In genomic region chr7:31066516-31067130, GRCh38 we compare ENCODE assay signal across 17 cellular contexts. TPM values are rescaled to one million over a fixed set of nuclear protein-coding genes. Genes with fewer than 3 reads are reported as not detected.
DNase-seq lines count a peak whose midpoint lies in the region; TF ChIP-seq lines count a peak whose summit lies in the region.
"Had no signal": no experiment of that assay in that cellular context is flagged by ENCODE, and none has a peak within 500 bp of the region (broad histone marks: within the 10 kb centered on the region; RNA-seq: fewer than 3 reads in every experiment).

No MANE protein-coding gene starts in this region.

- no peak overlapping the region for H3K4me2 ChIP-seq in mesendoderm (ENCODE audit: low read length)
- H3K4me2 ChIP-seq: KMS-11 had no signal

- no peak overlapping the region for H3K4ac ChIP-seq in mesendoderm (ENCODE audit: low read depth, low read length)

- H3K23ac ChIP-seq in mesendoderm (ENCODE audit: low read length), result no peak overlapping the region

- H3K18ac ChIP-seq in mesendoderm (ENCODE audit: low read length), result no peak overlapping the region

- no peak overlapping the region for H4K8ac ChIP-seq in mesendoderm (ENCODE audit: low read depth, low read length)

- H3K79me1 ChIP-seq in mesendoderm (ENCODE audit: low read length), result no peaks in the 10 kb centered on the region

- H3K27me3 ChIP-seq in sigmoid colon (no peaks in the 10 kb centered on the region), mesendoderm (ENCODE audit: insufficient read depth, low read length, poor library complexity) (no peaks in the 10 kb centered on the region), tibial nerve (no peaks in the 10 kb centered on the region)
- H3K27me3 ChIP-seq: BE2C had no signal

- intact Hi-C loops in sigmoid colon (cut with DNase I), result no loop called here

- H3K9ac ChIP-seq in mesendoderm (ENCODE audit: low read length), result no peak overlapping the region
- H3K9ac ChIP-seq: KMS-11 had no signal

- no peak for TF ChIP-seq CTCF in sigmoid colon (IDR thresholded peaks at IDR 0.05)
- no peak for TF ChIP-seq CTCF in tibial nerve (IDR thresholded peaks at IDR 0.05)

- H3K27ac ChIP-seq in sigmoid colon (no peak overlapping the region), mesendoderm (ENCODE audit: low read depth, low read length) (no peak overlapping the region), tibial nerve (no peak overlapping the region)
- H3K27ac ChIP-seq: KMS-11, SK-N-MC had no signal

- TF ChIP-seq EP300 in sigmoid colon (IDR thresholded peaks at IDR 0.05) (no peak), tibial nerve (IDR thresholded peaks at IDR 0.05) (no peak)

- no peak overlapping the region for H2AK5ac ChIP-seq in mesendoderm (ENCODE audit: low read length)

- H3K56ac ChIP-seq in mesendoderm (ENCODE audit: low read length), result no peak overlapping the region

- no peaks in the 10 kb centered on the region for H3K79me2 ChIP-seq in mesendoderm (ENCODE audit: control insufficient read depth, insufficient read depth, low read length)

- H2BK5ac ChIP-seq in mesendoderm (ENCODE audit: low read length), result no peak overlapping the region

- DNase-seq in NCI-H1436 (lab: John Stamatoyannopoulos, UW), result peak; percentile 5
- DNase-seq in NCI-H1436 treated with DMSO at 0.1 percent for 48 hours (lab: John Stamatoyannopoulos, UW), result no peak
- DNase-seq in NCI-H1694 (lab: John Stamatoyannopoulos, UW), result peak; percentile 41
- peak; percentile 53 to 72 for DNase-seq in cerebellar nuclear complex (lab: John Stamatoyannopoulos, UW)
- peak; percentile 24 for DNase-seq in sigmoid colon
- no peak for DNase-seq in activated CD4-positive, alpha-beta T cell treated with anti-CD3 and anti-CD28 coated beads, Interleukin-2, amount 50 U/mL, for 48 hours
- no peak for DNase-seq in mesendoderm
- no peak for DNase-seq in tibial nerve (ENCODE audit: low spot score in 2 of 2)
- DNase-seq: 8988T; BE2C; CD4-positive, alpha-beta T cell; GOT3; NCI-H1105; NCI-H1930 had no signal

- 52 to 74% methylated on average over 4 of the region's 4 CpGs for WGBS in sigmoid colon, 2 donors
- WGBS in mesendoderm (ENCODE audit: extremely low coverage, insufficient coverage, low lambda C conversion rate), result no CpG with 5 or more reads among the region's 4 CpGs
- 68 to 77% methylated on average over 4 of the region's 4 CpGs for WGBS in tibial nerve, 2 donors

- H3K4me1 ChIP-seq in sigmoid colon, result no peaks in the 10 kb centered on the region
- no peaks in the 10 kb centered on the region for H3K4me1 ChIP-seq in mesendoderm (ENCODE audit: control insufficient read depth, low read depth, low read length)
- no peaks in the 10 kb centered on the region for H3K4me1 ChIP-seq in tibial nerve
- H3K4me1 ChIP-seq: BE2C had no signal

- H3K9me3 ChIP-seq in sigmoid colon (no peaks in the 10 kb centered on the region), tibial nerve (no peaks in the 10 kb centered on the region)
- H3K9me3 ChIP-seq: BE2C had no signal

- H3K36me3 ChIP-seq in sigmoid colon (no peaks in the 10 kb centered on the region), mesendoderm (ENCODE audit: control insufficient read depth, insufficient read depth, low read length) (no peaks in the 10 kb centered on the region), tibial nerve (no peaks in the 10 kb centered on the region)
- H3K36me3 ChIP-seq: BE2C had no signal

- no peak overlapping the region for H4K5ac ChIP-seq in mesendoderm (ENCODE audit: low read length)

- H2BK15ac ChIP-seq in mesendoderm (replicated peaks; ENCODE audit: low read depth), result no peak overlapping the region

- H3K4me3 ChIP-seq in sigmoid colon (no peak overlapping the region), mesendoderm (ENCODE audit: low read length) (no peak overlapping the region), tibial nerve (no peak overlapping the region)
- H3K4me3 ChIP-seq: SK-N-MC had no signal

- no peak overlapping the region for H2BK120ac ChIP-seq in mesendoderm (ENCODE audit: low read depth, low read length)

- TF ChIP-seq POLR2A in sigmoid colon (IDR thresholded peaks at IDR 0.05) (no peak), tibial nerve (IDR thresholded peaks at IDR 0.05) (no peak)

RNA-seq across cellular contexts. Expression of gene ADCYAP1R1, which starts 14.5 kb away (rescaled TPM):
- total RNA-seq in sigmoid colon (10 to 100 TPM; 17.6 to 35.7 (median 21.4) TPM), tibial nerve (1 to 10 TPM in 2 of 4 donors, under 1 TPM in 2; under 0.01 to 2.7 (median 1.0) TPM)
- polyA plus RNA-seq in sigmoid colon, result 1 to 10 TPM in 1 of 3 donors, under 1 TPM in 1, not detected in 1; 0.60 to 2.1 TPM
- polyA plus RNA-seq in mesendoderm (2013, experiment 1 of 2), result 5.1 TPM
- 4.4 TPM for polyA plus RNA-seq in mesendoderm (2013, experiment 2 of 2)
- total RNA-seq: CD4-positive, alpha-beta T cell; M059J had no signal

Comparison
In these comparisons a context has a peak if more than half of its experiments do, and no peak if none do; other contexts are left out.
1. DNase-seq: peak in NCI-H1436 (single experiment), NCI-H1694 (single experiment), cerebellar nuclear complex (2 of 2) and sigmoid colon (single experiment); none in NCI-H1436 treated with DMSO at 0.1 percent for 48 hours (single experiment), activated CD4-positive, alpha-beta T cell treated with anti-CD3 and anti-CD28 coated beads, Interleukin-2, amount 50 U/mL, for 48 hours (0 of 2), mesendoderm (single experiment) and tibial nerve (0 of 2).
2. RNA of gene ADCYAP1R1, which starts 14.5 kb away (total RNA-seq): 17.6 to 35.7 TPM in sigmoid colon; under 0.01 to 2.7 TPM in tibial nerve; every median in the first group is over 4 times any median in the second.